ENCODE assay signal across 17 cellular contexts in genomic region chr15:100043732-100044131, GRCh38.
DNase-seq lines count a peak whose midpoint lies in the region; ATAC-seq, FAIRE-seq and TF ChIP-seq lines count a peak whose summit lies in the region.
"Had no signal": no experiment of that assay in that cellular context is flagged by ENCODE, and none has a peak within 500 bp of the region (broad histone marks: within the 10 kb centered on the region; RNA-seq: fewer than 3 reads in every experiment).

No MANE protein-coding gene starts in this region.

- DNase-seq in IMR-90 (no peak), ascending aorta (ENCODE audit: low spot score in 2 of 2) (no peak), urothelium cell line (ENCODE audit: low spot score) (peak; percentile 14), cerebellar cortex (ENCODE audit: low spot score) (no peak), WERI-Rb-1 (no peak)
- DNase-seq in stimulated activated naive CD4-positive, alpha-beta T cell treated with Interleukin-2 at 50 U/mL for 16 hours (lab: John Stamatoyannopoulos, UW) = no peak
- DNase-seq: activated CD8-positive, alpha-beta memory T cell treated with anti-CD3 and anti-CD28 coated beads, Interleukin-2, amount 10 ng/mL, durations not matched to agents 7 days and 5 days; activated naive CD4-positive, alpha-beta T cell treated with Interleukin-2 at 50 U/mL for 16 hours; caudate nucleus; CD8-positive, alpha-beta T cell; naive thymus-derived CD4-positive, alpha-beta T cell; NCI-H2029 treated with DMSO at 0.1 percent for 48 hours; sigmoid colon had no signal

- dilution Hi-C loops in IMR-90 (cut with HindIII; ENCODE audit: low sequenced_read_pairs, unreplicated experiment) = no loop called here

- TF ChIP-seq CTCF in IMR-90 (conservative IDR thresholded peaks at IDR 0.05; ENCODE audit: low read depth, low read length) = no peak
- no peak for TF ChIP-seq CTCF in ascending aorta (IDR thresholded peaks at IDR 0.05)
- TF ChIP-seq CTCF in WERI-Rb-1 (IDR thresholded peaks at IDR 0.05; ENCODE audit: low read depth, low read length) = no peak

- no peak overlapping the region for H3K23ac ChIP-seq in IMR-90 (ENCODE audit: low read depth, low read length)

- no peaks in the 10 kb centered on the region for H3K36me3 ChIP-seq in IMR-90 (ENCODE audit: control insufficient read depth, insufficient read depth, low read length)
- H3K36me3 ChIP-seq in ascending aorta = no peaks in the 10 kb centered on the region
- H3K36me3 ChIP-seq in WERI-Rb-1 = no peaks in the 10 kb centered on the region
- H3K36me3 ChIP-seq: sigmoid colon had no signal

- CTCF ChIA-PET in IMR-90 (lab: Yijun Ruan, JAX) = no interaction called here

- POLR2A ChIA-PET in IMR-90 (lab: Charles Lee; ENCODE audit: unreplicated experiment) = no interaction called here

- H4K91ac ChIP-seq in IMR-90 (ENCODE audit: insufficient read depth, low read depth, low read length) = no peak overlapping the region

- no peaks in the 10 kb centered on the region for H3K79me1 ChIP-seq in IMR-90 (ENCODE audit: low read depth in 1 of 2, low read length in 2 of 2)

- H3K27ac ChIP-seq in IMR-90 (ENCODE audit: insufficient read depth, low read length) (no peak overlapping the region), ascending aorta (peak overlapping the region; percentile 48 to 58), layer of hippocampus (ENCODE audit: low read depth, low read length) (peak overlapping the region; percentile 6), WERI-Rb-1 (no peak overlapping the region)
- H3K27ac ChIP-seq: SK-N-MC had no signal

- H2BK5ac ChIP-seq in IMR-90 (ENCODE audit: low read depth, low read length, poor library complexity, severe bottlenecking) = no peak overlapping the region

- H3K4ac ChIP-seq in IMR-90 (ENCODE audit: low read depth, low read length) = 0 out of 2 replicates have a peak overlapping the region, but pooled peaks have one; percentile 18

- no CpG with 5 or more reads among the region's 5 CpGs for WGBS in IMR-90 (ENCODE audit: extremely low coverage in 2 of 2, insufficient read length in 1 of 2), 2 experiments

- peak overlapping the region; percentile 24; the same call in 1 of the 2 replicates for H3K18ac ChIP-seq in IMR-90 (ENCODE audit: low read depth, low read length)

- H3K4me1 ChIP-seq in IMR-90 (ENCODE audit: control insufficient read depth, insufficient read depth, low read length) (peaks cover 4% of the 10 kb centered on the region; the same call in 1 of the 2 replicates), ascending aorta (peaks cover 0 to 10% of the 10 kb centered on the region in 2 donors)

- FAIRE-seq in urothelium cell line (lab: Jason Lieb, UNC) = no peak
- FAIRE-seq: H54 had no signal

- no peak overlapping the region for H3K56ac ChIP-seq in IMR-90 (ENCODE audit: extremely low read depth, insufficient read depth, low read length)

- no peaks in the 10 kb centered on the region for H4K20me1 ChIP-seq in IMR-90 (ENCODE audit: insufficient read depth, low read length)

- H3K4me2 ChIP-seq in IMR-90 (ENCODE audit: low read depth, low read length) = peak overlapping the region; percentile 26; the same call in 1 of the 2 replicates

- peak overlapping the region; percentile 41; the same call in 1 of the 2 replicates for H2BK120ac ChIP-seq in IMR-90 (ENCODE audit: low read depth, low read length)

- intact Hi-C loops in IMR-90 (cut with micrococcal nuclease) = no loop called here
- intact Hi-C loops in ascending aorta (cut with DNase I) = loop anchor here (5.0 kb wide), 3 partner anchors 69 to 1036 kb away; partner anchors contain the start of gene PGPEP1L

- H2BK15ac ChIP-seq in IMR-90 (ENCODE audit: low read depth, low read length) = no peak overlapping the region

- no peak for ATAC-seq in IMR-90 (ENCODE audit: low read depth)
- no peak for ATAC-seq in HG02759 (IDR thresholded peaks at IDR 0.05; ENCODE audit: unreplicated experiment)
- ATAC-seq: activated CD8-positive, alpha-beta memory T cell treated with anti-CD3 and anti-CD28 coated beads, Interleukin-2, amount 10 ng/mL, durations not matched to agents 7 days and 5 days; CD8-positive, alpha-beta T cell; naive thymus-derived CD4-positive, alpha-beta T cell had no signal

- no TSS peak for BruUV-seq in IMR-90 (replicated peaks; lab: Mats Ljungman, UMichigan)

- H2AK9ac ChIP-seq in IMR-90 (replicated peaks; ENCODE audit: low read depth, low read length, poor library complexity) = no peak overlapping the region

- H2BK20ac ChIP-seq in IMR-90 (ENCODE audit: low read depth, low read length) = peak overlapping the region; percentile 23; the same call in 1 of the 2 replicates

- peaks cover 2% of the 10 kb centered on the region; the same call in 1 of the 2 replicates for H3K9me3 ChIP-seq in IMR-90 (ENCODE audit: control insufficient read depth, insufficient read depth, low read length)
- H3K9me3 ChIP-seq in ascending aorta = no peaks in the 10 kb centered on the region
- no peaks in the 10 kb centered on the region for H3K9me3 ChIP-seq in WERI-Rb-1 (ENCODE audit: severe bottlenecking)
- H3K9me3 ChIP-seq: sigmoid colon had no signal

- H3K4me3 ChIP-seq in IMR-90 (ENCODE audit: insufficient read depth, low read depth, low read length) (no peak overlapping the region), ascending aorta (peak overlapping the region; percentile 1 to 32), WERI-Rb-1 (ENCODE audit: low read depth, low read length) (no peak overlapping the region)
- H3K4me3 ChIP-seq: sigmoid colon, SK-N-MC had no signal

- peak overlapping the region in 1 of 2 experiments; percentile 46; a peak in 2 of 4 replicates for H4K8ac ChIP-seq in IMR-90 (ENCODE audit: low read depth in 2 of 2, low read length in 2 of 2)

- H3K14ac ChIP-seq in IMR-90 (replicated peaks; ENCODE audit: low read depth, low read length) = no peak overlapping the region

- TF ChIP-seq POLR2A in IMR-90 (IDR thresholded peaks at IDR 0.05; ENCODE audit: low read depth, low read length) = no peak

- H2AFZ ChIP-seq in IMR-90 (replicated peaks; ENCODE audit: low read length, poor library complexity) = no peak overlapping the region

- no peak overlapping the region for H3K9ac ChIP-seq in IMR-90 (ENCODE audit: low read depth, low read length)

- no peak overlapping the region; the same call in 1 of the 2 replicates for H4K5ac ChIP-seq in IMR-90 (ENCODE audit: low read depth, low read length)

- in situ Hi-C loops in IMR-90 (cut with MboI; ENCODE audit: low sequenced_read_pairs) = no loop called here

- no peaks in the 10 kb centered on the region for H3K9me1 ChIP-seq in IMR-90 (ENCODE audit: insufficient read depth, low read length)

- H3K27me3 ChIP-seq in IMR-90 (ENCODE audit: control insufficient read depth, insufficient read depth, low read length) (no peaks in the 10 kb centered on the region), ascending aorta (no peaks in the 10 kb centered on the region), layer of hippocampus (ENCODE audit: control insufficient read depth, insufficient read depth, low read length) (no peaks in the 10 kb centered on the region), WERI-Rb-1 (ENCODE audit: insufficient read depth, low read depth, severe bottlenecking) (peaks cover 11% of the 10 kb centered on the region)
- H3K27me3 ChIP-seq: sigmoid colon had no signal

- TF ChIP-seq RAD21 in IMR-90 (IDR thresholded peaks at IDR 0.05; ENCODE audit: low read length) = no peak

- H2AK5ac ChIP-seq in IMR-90 (ENCODE audit: low read depth, low read length) = no peak overlapping the region

TF ChIP-seq in IMR-90, 13 proteins besides CTCF, POLR2A, EP300 and RAD21:
- TF ChIP-seq RCOR1 (IDR thresholded peaks at IDR 0.05; ENCODE audit: insufficient replicate concordance, low read length) (no peak), SMC3 (IDR thresholded peaks at IDR 0.05; ENCODE audit: low read depth, low read length) (no peak), MXI1 (IDR thresholded peaks at IDR 0.05; ENCODE audit: borderline replicate concordance, low read depth, low read length) (no peak), MAFK (IDR thresholded peaks at IDR 0.05; ENCODE audit: low read depth, low read length) (no peak), CHD1 (IDR thresholded peaks at IDR 0.05; ENCODE audit: low read depth, low read length) (no peak), FOS (IDR thresholded peaks at IDR 0.05; ENCODE audit: low read depth, low read length) (no peak), ELK1 (IDR thresholded peaks at IDR 0.05; ENCODE audit: borderline replicate concordance, low read depth, low read length) (no peak), RFX5 (IDR thresholded peaks at IDR 0.05; ENCODE audit: low read depth, low read length) (no peak), BHLHE40 (IDR thresholded peaks at IDR 0.05; ENCODE audit: low read depth, low read length) (no peak), USF2 (IDR thresholded peaks at IDR 0.05; ENCODE audit: low read depth, low read length) (no peak), NFE2L2 (IDR thresholded peaks at IDR 0.05; ENCODE audit: low read depth, low read length) (no peak), MAZ (IDR thresholded peaks at IDR 0.05; ENCODE audit: borderline replicate concordance, low read depth, low read length) (no peak), CEBPB (IDR thresholded peaks at IDR 0.05; ENCODE audit: low read depth, low read length) (no peak)

Comparison
In these comparisons a context has a peak if more than half of its experiments do, and no peak if none do; other contexts are left out.
1. H3K27ac ChIP-seq: peak in ascending aorta (2 of 2) and layer of hippocampus (single experiment); none in IMR-90 (single experiment) and WERI-Rb-1 (single experiment).
2. H3K4me3 ChIP-seq: peak in ascending aorta (2 of 2); none in IMR-90 (single experiment) and WERI-Rb-1 (single experiment).